In genomic region chr17:41986634-41987033, GRCh38 we compare ENCODE assay signal across 18 cellular contexts. TPM values are rescaled to one million over a fixed set of nuclear protein-coding genes. Genes with fewer than 3 reads are reported as not detected.
DNase-seq lines count a peak whose midpoint lies in the region; ATAC-seq and TF ChIP-seq lines count a peak whose summit lies in the region.
"Had no signal": no experiment of that assay in that cellular context is flagged by ENCODE, and none has a peak within 500 bp of the region (broad histone marks: within the 10 kb centered on the region; RNA-seq: fewer than 3 reads in every experiment).

No MANE protein-coding gene starts in this region.

- ATAC-seq in stimulated activated naive B cell treated with anti-CD40 and anti-IgM and Interleukin-4, amounts not matched to agents 10 μg/mL and 1 μg/mL and 100 μg/mL, for 72 hours (replicated peaks) = no peak
- ATAC-seq: GM23338 had no signal

- peaks cover 41% of the 10 kb centered on the region for H3K36me3 Mint-ChIP-seq in activated naive CD4-positive, alpha-beta T cell treated with anti-CD3 and anti-CD28 coated beads for 36 hours (ENCODE audit: low read depth)
- H3K36me3 Mint-ChIP-seq in stimulated activated naive B cell treated with anti-CD40 and anti-IgM and Interleukin-4, amounts not matched to agents 10 μg/mL and 1 μg/mL and 100 μg/mL, for 72 hours = peaks cover 51 to 58% of the 10 kb centered on the region in 2 donors
- peaks cover 7% of the 10 kb centered on the region for H3K36me3 Mint-ChIP-seq in glutamatergic neuron (ENCODE audit: unreplicated experiment)

- H3K4me3 ChIP-seq in OCI-LY3 (ENCODE audit: low read length) (no peak overlapping the region), ovary (no peak overlapping the region)
- H3K4me3 ChIP-seq: GM23338 had no signal

- H3K9me3 ChIP-seq in OCI-LY3 (ENCODE audit: insufficient read depth, low read length) = no peaks in the 10 kb centered on the region
- H3K9me3 ChIP-seq in ovary = no peaks in the 10 kb centered on the region

- H3K9me3 Mint-ChIP-seq in activated naive CD4-positive, alpha-beta T cell treated with anti-CD3 and anti-CD28 coated beads for 36 hours = no peaks in the 10 kb centered on the region
- no peaks in the 10 kb centered on the region for H3K9me3 Mint-ChIP-seq in stimulated activated naive B cell treated with anti-CD40 and anti-IgM and Interleukin-4, amounts not matched to agents 10 μg/mL and 1 μg/mL and 100 μg/mL, for 72 hours
- no peaks in the 10 kb centered on the region for H3K9me3 Mint-ChIP-seq in glutamatergic neuron (ENCODE audit: unreplicated experiment)
- H3K9me3 Mint-ChIP-seq: GM23338, IgD-negative memory B cell had no signal

- CTCF ChIA-PET in activated naive CD4-positive, alpha-beta T cell treated with anti-CD3 and anti-CD28 coated beads for 36 hours (lab: Charles Lee) = interaction anchor here (0.7 kb wide), 1 partner anchor 121 kb away, joined by 3 read pairs; no protein-coding TSS in a partner anchor

- H2AFZ ChIP-seq in OCI-LY3 (ENCODE audit: low read depth, low read length) = no peak overlapping the region
- H2AFZ ChIP-seq: GM23338 had no signal

- no peaks in the 10 kb centered on the region for H3K27me3 ChIP-seq in OCI-LY3 (ENCODE audit: low read depth, low read length)
- no peaks in the 10 kb centered on the region for H3K27me3 ChIP-seq in ovary

- H3K9ac ChIP-seq in OCI-LY3 (ENCODE audit: low read length) = no peak overlapping the region

- in situ Hi-C loops in G401 (cut with HindIII; ENCODE audit: low sequenced_read_pairs) = no loop called here

- H4K20me1 ChIP-seq in OCI-LY3 (ENCODE audit: insufficient read depth, low read length) = no peaks in the 10 kb centered on the region

- H3K36me3 ChIP-seq in OCI-LY3 (replicated peaks; ENCODE audit: low read depth, low read length) (peaks cover 66% of the 10 kb centered on the region), ovary (no peaks in the 10 kb centered on the region)

- H3K27ac ChIP-seq in OCI-LY3 (ENCODE audit: low read length) (peak overlapping the region; percentile 51), ovary (no peak overlapping the region)
- H3K27ac ChIP-seq: C4-2B, HL-60 had no signal

- TF ChIP-seq POLR2A in ovary (IDR thresholded peaks at IDR 0.05) = no peak

- H3K4me3 Mint-ChIP-seq in activated naive CD4-positive, alpha-beta T cell treated with anti-CD3 and anti-CD28 coated beads for 36 hours = no peak overlapping the region
- H3K4me3 Mint-ChIP-seq in stimulated activated naive B cell treated with anti-CD40 and anti-IgM and Interleukin-4, amounts not matched to agents 10 μg/mL and 1 μg/mL and 100 μg/mL, for 72 hours = no peak overlapping the region
- H3K4me3 Mint-ChIP-seq in glutamatergic neuron (ENCODE audit: unreplicated experiment) = no peak overlapping the region
- H3K4me3 Mint-ChIP-seq: GM23338, IgD-negative memory B cell had no signal

- H3K4me2 ChIP-seq in OCI-LY3 (ENCODE audit: low read length) = no peak overlapping the region
- H3K4me2 ChIP-seq: GM23338 had no signal

- 85 to 93% (median 91%) methylated on average over 1 of the region's 1 CpG for WGBS in ovary, 3 donors

- H3K27ac Mint-ChIP-seq in activated naive CD4-positive, alpha-beta T cell treated with anti-CD3 and anti-CD28 coated beads for 36 hours = peak overlapping the region; percentile 84
- H3K27ac Mint-ChIP-seq in stimulated activated naive B cell treated with anti-CD40 and anti-IgM and Interleukin-4, amounts not matched to agents 10 μg/mL and 1 μg/mL and 100 μg/mL, for 72 hours = peak overlapping the region; percentile 62
- H3K27ac Mint-ChIP-seq in glutamatergic neuron (ENCODE audit: unreplicated experiment) = no peak overlapping the region
- H3K27ac Mint-ChIP-seq: GM23338, IgD-negative memory B cell had no signal

- no peak for DNase-seq in activated naive CD4-positive, alpha-beta T cell treated with anti-CD3 and anti-CD28 coated beads for 36 hours
- no peak for DNase-seq in activated naive CD4-positive, alpha-beta T cell treated with Interleukin-2 at 50 U/mL for 16 hours
- DNase-seq in epidermal melanocyte (ENCODE audit: insufficient read length, low spot score) = peak; percentile 8
- DNase-seq in stimulated activated naive B cell treated with anti-CD40 and anti-IgM and Interleukin-4, amounts not matched to agents 10 μg/mL and 1 μg/mL and 100 μg/mL, for 72 hours = no peak
- DNase-seq in G401 (ENCODE audit: low spot score) = no peak
- no peak for DNase-seq in ovary
- DNase-seq in glutamatergic neuron = no peak
- DNase-seq: GF-D8, NCI-H1105, NCI-H1694, NCI-H2227 treated with DMSO at 0.1 percent for 48 hours, NCI-H526, RPMI8226 had no signal

- peaks cover 17% of the 10 kb centered on the region for H3K4me1 Mint-ChIP-seq in activated naive CD4-positive, alpha-beta T cell treated with anti-CD3 and anti-CD28 coated beads for 36 hours (ENCODE audit: low read depth)
- peaks cover 16 to 18% of the 10 kb centered on the region in 2 donors for H3K4me1 Mint-ChIP-seq in stimulated activated naive B cell treated with anti-CD40 and anti-IgM and Interleukin-4, amounts not matched to agents 10 μg/mL and 1 μg/mL and 100 μg/mL, for 72 hours
- H3K4me1 Mint-ChIP-seq in glutamatergic neuron (ENCODE audit: low read depth, unreplicated experiment) = no peaks in the 10 kb centered on the region
- H3K4me1 Mint-ChIP-seq: GM23338 had no signal

- no peak for TF ChIP-seq EP300 in ovary (IDR thresholded peaks at IDR 0.05)

- TF ChIP-seq CTCF in OCI-LY3 (IDR thresholded peaks at IDR 0.05; ENCODE audit: low read depth, low read length) (no peak), ovary (IDR thresholded peaks at IDR 0.05) (no peak), glutamatergic neuron (IDR thresholded peaks at IDR 0.05; ENCODE audit: partially characterized antibody, unreplicated experiment) (no peak)

- peaks cover 2% of the 10 kb centered on the region; the same call in 1 of the 2 replicates for H3K79me2 ChIP-seq in OCI-LY3 (ENCODE audit: low read length)

- H3K4me1 ChIP-seq in OCI-LY3 (ENCODE audit: low read length) (peaks cover 59% of the 10 kb centered on the region), ovary (ENCODE audit: insufficient read depth) (no peaks in the 10 kb centered on the region)

- intact Hi-C loops in activated naive CD4-positive, alpha-beta T cell treated with anti-CD3 and anti-CD28 coated beads for 36 hours (cut with micrococcal nuclease) = loop anchor here (2.0 kb wide), 1 partner anchor 30 kb away; the partner anchor contains the start of gene DNAJC7
- intact Hi-C loops in ovary (cut with DNase I) = no loop called here

- no peaks in the 10 kb centered on the region for H3K27me3 Mint-ChIP-seq in activated naive CD4-positive, alpha-beta T cell treated with anti-CD3 and anti-CD28 coated beads for 36 hours (ENCODE audit: low read depth)
- no peaks in the 10 kb centered on the region for H3K27me3 Mint-ChIP-seq in stimulated activated naive B cell treated with anti-CD40 and anti-IgM and Interleukin-4, amounts not matched to agents 10 μg/mL and 1 μg/mL and 100 μg/mL, for 72 hours
- H3K27me3 Mint-ChIP-seq in glutamatergic neuron (ENCODE audit: unreplicated experiment) = peaks cover 7% of the 10 kb centered on the region
- H3K27me3 Mint-ChIP-seq: IgD-negative memory B cell had no signal

RNA-seq across cellular contexts. Expression of gene CNP, which starts 20.0 kb away (rescaled TPM):
- 10 to 100 TPM; 58.4 to 59.1 TPM for total RNA-seq in activated naive CD4-positive, alpha-beta T cell treated with anti-CD3 and anti-CD28 coated beads for 36 hours
- 55.4 and 76.7 TPM in 2 replicates for total RNA-seq in G401 (2014; rRNA removed; shearing (Covaris generic))
- total RNA-seq in ovary (10 to 100 TPM; 30.5 to 88.9 (median 77.5) TPM), glutamatergic neuron (ENCODE audit: unreplicated experiment) (51.5 TPM)
- polyA plus RNA-seq in ovary = 10 to 100 TPM; 30.7 to 47.0 TPM

RNA-seq across cellular contexts. Expression of gene DNAJC7, which starts 30.6 kb away (rescaled TPM):
- 10 to 100 TPM; 74.5 to 76.3 TPM for total RNA-seq in activated naive CD4-positive, alpha-beta T cell treated with anti-CD3 and anti-CD28 coated beads for 36 hours
- 148 and 158 TPM in 2 replicates for total RNA-seq in G401 (2014; rRNA removed; shearing (Covaris generic))
- total RNA-seq in ovary = 10 to 100 TPM; 37.7 to 92.4 (median 70.1) TPM
- 100 to 1,000 TPM in 1 of 2 donors, 10 to 100 TPM in 1; 61.1 to 102 TPM for polyA plus RNA-seq in ovary
- 124 TPM for total RNA-seq in glutamatergic neuron (ENCODE audit: unreplicated experiment)

RNA-seq across cellular contexts. Expression of gene NKIRAS2, which starts 33.3 kb away (rescaled TPM):
- total RNA-seq in activated naive CD4-positive, alpha-beta T cell treated with anti-CD3 and anti-CD28 coated beads for 36 hours = 10 to 100 TPM; 12.4 to 13.2 TPM
- 42.6 and 65.5 TPM in 2 replicates for total RNA-seq in G401 (2014; rRNA removed; shearing (Covaris generic))
- total RNA-seq in ovary (10 to 100 TPM; 11.8 to 27.6 (median 22.2) TPM), glutamatergic neuron (ENCODE audit: unreplicated experiment) (88.8 TPM)
- 10 to 100 TPM; 23.9 to 25.4 TPM for polyA plus RNA-seq in ovary

RNA-seq across cellular contexts. Expression of gene ODAD4, which starts 56.2 kb away (rescaled TPM):
- total RNA-seq in activated naive CD4-positive, alpha-beta T cell treated with anti-CD3 and anti-CD28 coated beads for 36 hours = under 1 TPM; 0.55 to 0.79 TPM
- total RNA-seq in G401 (2014; rRNA removed; shearing (Covaris generic)) = 1.7 TPM in 1 of 2 replicates, not detected in the other
- total RNA-seq in ovary (10 to 100 TPM in 1 of 7 donors, 1 to 10 TPM in 6; 1.1 to 11.0 (median 2.4) TPM), glutamatergic neuron (ENCODE audit: unreplicated experiment) (3.4 TPM)
- 1 to 10 TPM; 1.7 to 2.1 TPM for polyA plus RNA-seq in ovary
